1 cellular context compared by ENCODE assay signal in the genomic region with DNA sequence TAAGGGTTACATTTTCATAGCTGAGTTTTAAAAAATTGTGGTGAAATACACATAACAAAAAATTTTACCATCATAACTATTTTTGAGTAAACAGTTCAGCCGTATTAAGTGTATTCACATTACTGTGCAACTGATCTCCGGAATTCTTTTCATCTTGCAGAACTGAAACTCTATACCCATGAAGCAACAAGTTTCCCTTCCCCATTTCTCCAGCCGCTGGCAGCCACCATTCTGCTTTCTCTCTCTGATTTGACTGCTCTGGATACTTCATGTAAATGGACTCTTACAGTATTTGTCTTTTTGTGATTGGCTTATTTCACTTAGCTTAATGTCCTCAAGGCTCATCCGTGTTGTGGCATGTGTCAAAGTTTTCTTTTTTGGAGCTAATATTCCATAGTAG.
TF ChIP-seq lines count a peak whose summit lies in the region.

No MANE protein-coding gene starts in this region.

TF ChIP-seq in SK-N-SH, 30 proteins besides CTCF, POLR2A, EP300 and RAD21 (continued from another document):
- TF ChIP-seq FOXM1 (IDR thresholded peaks at IDR 0.05; ENCODE audit: low read depth) (no peak), JUND (IDR thresholded peaks at IDR 0.05) (no peak), MXI1 (IDR thresholded peaks at IDR 0.05; ENCODE audit: low read depth, low read length) (no peak), USF2 (IDR thresholded peaks at IDR 0.05; ENCODE audit: borderline replicate concordance, low read depth, low read length) (no peak), RCOR1 (IDR thresholded peaks at IDR 0.05; ENCODE audit: low read length) (no peak), NRF1 (IDR thresholded peaks at IDR 0.05; ENCODE audit: low read depth, low read length) (no peak)
- TF ChIP-seq, protein P1, sequence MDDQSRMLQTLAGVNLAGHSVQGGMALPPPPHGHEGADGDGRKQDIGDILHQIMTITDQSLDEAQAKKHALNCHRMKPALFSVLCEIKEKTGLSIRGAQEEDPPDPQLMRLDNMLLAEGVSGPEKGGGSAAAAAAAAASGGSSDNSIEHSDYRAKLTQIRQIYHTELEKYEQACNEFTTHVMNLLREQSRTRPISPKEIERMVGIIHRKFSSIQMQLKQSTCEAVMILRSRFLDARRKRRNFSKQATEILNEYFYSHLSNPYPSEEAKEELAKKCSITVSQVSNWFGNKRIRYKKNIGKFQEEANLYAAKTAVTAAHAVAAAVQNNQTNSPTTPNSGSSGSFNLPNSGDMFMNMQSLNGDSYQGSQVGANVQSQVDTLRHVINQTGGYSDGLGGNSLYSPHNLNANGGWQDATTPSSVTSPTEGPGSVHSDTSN (IDR thresholded peaks at IDR 0.05) = no peak
